Comparison of ENCODE assay signal across 9 cellular contexts in genomic region chr3:14434541-14435151, GRCh38. TPM values are rescaled to one million over a fixed set of nuclear protein-coding genes. Genes with fewer than 3 reads are reported as not detected.
DNase-seq lines count a peak whose midpoint lies in the region; ATAC-seq and TF ChIP-seq lines count a peak whose summit lies in the region.
"Had no signal": no experiment of that assay in that cellular context is flagged by ENCODE, and none has a peak within 500 bp of the region (broad histone marks: within the 10 kb centered on the region; RNA-seq: fewer than 3 reads in every experiment).

No MANE protein-coding gene starts in this region.

- intact Hi-C loops in activated CD4-positive, alpha-beta T cell treated with anti-CD3 and anti-CD28 coated beads, Interleukin-2, amount 10 ng/mL, durations not matched to agents 24 days and 14 days (cut with micrococcal nuclease), result loop anchor here (5.0 to 10.0 kb wide), 3 partner anchors 292 to 540 kb away; partner anchors contain the start of gene NR2C2
- intact Hi-C loops in activated T-helper 2 cell treated with anti-CD3 and anti-CD28 coated beads, Interferon-gamma antibody, Interleukin-2, Interleukin-4, amounts not matched to agents 10 μg/mL and 5 μg/mL and 100 μg/mL, durations not matched to agents 14 hours and 24 hours and 36 hours (cut with micrococcal nuclease), result no loop called here

- WGBS in suprapubic skin, result 37% methylated on average over 8 of the region's 12 CpGs

- no peaks in the 10 kb centered on the region for H3K9me3 ChIP-seq in suprapubic skin

- peaks cover 50% of the 10 kb centered on the region for H3K4me1 Mint-ChIP-seq in activated CD4-positive, alpha-beta T cell treated with anti-CD3 and anti-CD28 coated beads, Interleukin-2, amount 10 ng/mL, durations not matched to agents 24 days and 14 days
- peaks cover 52% of the 10 kb centered on the region for H3K4me1 Mint-ChIP-seq in activated T-helper 2 cell treated with anti-CD3 and anti-CD28 coated beads, Interferon-gamma antibody, Interleukin-2, Interleukin-4, amounts not matched to agents 10 μg/mL and 5 μg/mL and 100 μg/mL, durations not matched to agents 14 hours and 24 hours and 36 hours (ENCODE audit: low read depth)

- no peak for ATAC-seq in HG02973 (IDR thresholded peaks at IDR 0.05; ENCODE audit: unreplicated experiment)
- no peak for ATAC-seq in GM18867 (IDR thresholded peaks at IDR 0.05; ENCODE audit: unreplicated experiment)

- H3K4me3 ChIP-seq in suprapubic skin (no peak overlapping the region), H7 (ENCODE audit: insufficient read depth, low read depth, low read length) (no peak overlapping the region)

- no peaks in the 10 kb centered on the region for H3K9me3 Mint-ChIP-seq in activated CD4-positive, alpha-beta T cell treated with anti-CD3 and anti-CD28 coated beads, Interleukin-2, amount 10 ng/mL, durations not matched to agents 24 days and 14 days
- no peaks in the 10 kb centered on the region for H3K9me3 Mint-ChIP-seq in activated T-helper 2 cell treated with anti-CD3 and anti-CD28 coated beads, Interferon-gamma antibody, Interleukin-2, Interleukin-4, amounts not matched to agents 10 μg/mL and 5 μg/mL and 100 μg/mL, durations not matched to agents 14 hours and 24 hours and 36 hours

- H3K36me3 Mint-ChIP-seq in activated CD4-positive, alpha-beta T cell treated with anti-CD3 and anti-CD28 coated beads, Interleukin-2, amount 10 ng/mL, durations not matched to agents 24 days and 14 days (ENCODE audit: low read depth), result peaks cover 14% of the 10 kb centered on the region
- peaks cover 10% of the 10 kb centered on the region for H3K36me3 Mint-ChIP-seq in activated T-helper 2 cell treated with anti-CD3 and anti-CD28 coated beads, Interferon-gamma antibody, Interleukin-2, Interleukin-4, amounts not matched to agents 10 μg/mL and 5 μg/mL and 100 μg/mL, durations not matched to agents 14 hours and 24 hours and 36 hours (ENCODE audit: low read depth)

- no peaks in the 10 kb centered on the region for H3K36me3 ChIP-seq in suprapubic skin
- peaks cover 2% of the 10 kb centered on the region for H3K36me3 ChIP-seq in H7 (replicated peaks; ENCODE audit: control insufficient read depth, insufficient read depth, low read length)

- no peak for TF ChIP-seq EP300 in suprapubic skin (IDR thresholded peaks at IDR 0.05)

- H3K27me3 ChIP-seq in layer of hippocampus (ENCODE audit: control insufficient read depth, insufficient read depth, low read length) (no peaks in the 10 kb centered on the region), suprapubic skin (no peaks in the 10 kb centered on the region), H7 (ENCODE audit: control insufficient read depth, insufficient read depth, low read length) (no peaks in the 10 kb centered on the region)

- peak overlapping the region; percentile 54 for H3K4me3 Mint-ChIP-seq in activated CD4-positive, alpha-beta T cell treated with anti-CD3 and anti-CD28 coated beads, Interleukin-2, amount 10 ng/mL, durations not matched to agents 24 days and 14 days
- H3K4me3 Mint-ChIP-seq in activated T-helper 2 cell treated with anti-CD3 and anti-CD28 coated beads, Interferon-gamma antibody, Interleukin-2, Interleukin-4, amounts not matched to agents 10 μg/mL and 5 μg/mL and 100 μg/mL, durations not matched to agents 14 hours and 24 hours and 36 hours (ENCODE audit: low read depth), result no peak overlapping the region

- no peak for TF ChIP-seq POLR2A in suprapubic skin (IDR thresholded peaks at IDR 0.05)

- H3K27ac ChIP-seq in layer of hippocampus (ENCODE audit: low read depth, low read length) (peak overlapping the region; percentile 8), suprapubic skin (peak overlapping the region; percentile 48)

- peaks cover 80% of the 10 kb centered on the region for H3K4me1 ChIP-seq in suprapubic skin

- no peaks in the 10 kb centered on the region for H3K27me3 Mint-ChIP-seq in activated CD4-positive, alpha-beta T cell treated with anti-CD3 and anti-CD28 coated beads, Interleukin-2, amount 10 ng/mL, durations not matched to agents 24 days and 14 days
- no peaks in the 10 kb centered on the region for H3K27me3 Mint-ChIP-seq in activated T-helper 2 cell treated with anti-CD3 and anti-CD28 coated beads, Interferon-gamma antibody, Interleukin-2, Interleukin-4, amounts not matched to agents 10 μg/mL and 5 μg/mL and 100 μg/mL, durations not matched to agents 14 hours and 24 hours and 36 hours (ENCODE audit: low read depth)

- peak overlapping the region; percentile 81 for H3K27ac Mint-ChIP-seq in activated CD4-positive, alpha-beta T cell treated with anti-CD3 and anti-CD28 coated beads, Interleukin-2, amount 10 ng/mL, durations not matched to agents 24 days and 14 days
- peak overlapping the region; percentile 57 for H3K27ac Mint-ChIP-seq in activated T-helper 2 cell treated with anti-CD3 and anti-CD28 coated beads, Interferon-gamma antibody, Interleukin-2, Interleukin-4, amounts not matched to agents 10 μg/mL and 5 μg/mL and 100 μg/mL, durations not matched to agents 14 hours and 24 hours and 36 hours

- no peak for TF ChIP-seq CTCF in suprapubic skin (IDR thresholded peaks at IDR 0.05)

- no peak for DNase-seq in activated CD4-positive, alpha-beta T cell treated with anti-CD3 and anti-CD28 coated beads, Interleukin-2, amount 10 ng/mL, durations not matched to agents 24 days and 14 days
- DNase-seq in activated CD4-positive, alpha-beta T cell treated with anti-CD3 and anti-CD28 coated beads, Interleukin-2, amount 50 U/mL, for 4 hours, result no peak
- no peak for DNase-seq in activated T-helper 2 cell treated with anti-CD3 and anti-CD28 coated beads, Interferon-gamma antibody, Interleukin-2, Interleukin-4, amounts not matched to agents 10 μg/mL and 5 μg/mL and 100 μg/mL, durations not matched to agents 14 hours and 24 hours and 36 hours (ENCODE audit: low spot score)
- no peak for DNase-seq in suprapubic skin (ENCODE audit: low spot score in 2 of 2)
- no peak for DNase-seq in H7
- DNase-seq: stimulated activated CD4-positive, alpha-beta T cell treated with anti-CD3 and anti-CD28 coated beads, Interleukin-4, amount 100 ng/mL, for 24 hours had no signal

RNA-seq across cellular contexts. Expression of gene SLC6A6, which starts 32.2 kb away (rescaled TPM):
- 53.9 and 63.7 TPM in 2 replicates for total RNA-seq in activated CD4-positive, alpha-beta T cell treated with anti-CD3 and anti-CD28 coated beads, Interleukin-2, amount 10 ng/mL, durations not matched to agents 24 days and 14 days
- total RNA-seq in activated T-helper 2 cell treated with anti-CD3 and anti-CD28 coated beads, Interferon-gamma antibody, Interleukin-2, Interleukin-4, amounts not matched to agents 10 μg/mL and 5 μg/mL and 100 μg/mL, durations not matched to agents 14 hours and 24 hours and 36 hours, result 55.1 and 55.8 TPM in 2 replicates
- 100 to 1,000 TPM in 2 of 4 donors, 10 to 100 TPM in 2; 85.4 to 149 (median 102) TPM for total RNA-seq in suprapubic skin
- 88.8 and 113 TPM in 2 replicates for total RNA-seq in H7 (2014; rRNA removed; shearing (Covaris generic))
